ENCODE assay signal across 1 cellular context in genomic region chr10:44952779-44953231, GRCh38.
TF ChIP-seq lines count a peak whose summit lies in the region.

No MANE protein-coding gene starts in this region.

TF ChIP-seq in HepG2, 621 proteins besides CTCF, POLR2A, EP300 and RAD21 (continued from another document and continues in another):
- TF ChIP-seq, protein P1, sequence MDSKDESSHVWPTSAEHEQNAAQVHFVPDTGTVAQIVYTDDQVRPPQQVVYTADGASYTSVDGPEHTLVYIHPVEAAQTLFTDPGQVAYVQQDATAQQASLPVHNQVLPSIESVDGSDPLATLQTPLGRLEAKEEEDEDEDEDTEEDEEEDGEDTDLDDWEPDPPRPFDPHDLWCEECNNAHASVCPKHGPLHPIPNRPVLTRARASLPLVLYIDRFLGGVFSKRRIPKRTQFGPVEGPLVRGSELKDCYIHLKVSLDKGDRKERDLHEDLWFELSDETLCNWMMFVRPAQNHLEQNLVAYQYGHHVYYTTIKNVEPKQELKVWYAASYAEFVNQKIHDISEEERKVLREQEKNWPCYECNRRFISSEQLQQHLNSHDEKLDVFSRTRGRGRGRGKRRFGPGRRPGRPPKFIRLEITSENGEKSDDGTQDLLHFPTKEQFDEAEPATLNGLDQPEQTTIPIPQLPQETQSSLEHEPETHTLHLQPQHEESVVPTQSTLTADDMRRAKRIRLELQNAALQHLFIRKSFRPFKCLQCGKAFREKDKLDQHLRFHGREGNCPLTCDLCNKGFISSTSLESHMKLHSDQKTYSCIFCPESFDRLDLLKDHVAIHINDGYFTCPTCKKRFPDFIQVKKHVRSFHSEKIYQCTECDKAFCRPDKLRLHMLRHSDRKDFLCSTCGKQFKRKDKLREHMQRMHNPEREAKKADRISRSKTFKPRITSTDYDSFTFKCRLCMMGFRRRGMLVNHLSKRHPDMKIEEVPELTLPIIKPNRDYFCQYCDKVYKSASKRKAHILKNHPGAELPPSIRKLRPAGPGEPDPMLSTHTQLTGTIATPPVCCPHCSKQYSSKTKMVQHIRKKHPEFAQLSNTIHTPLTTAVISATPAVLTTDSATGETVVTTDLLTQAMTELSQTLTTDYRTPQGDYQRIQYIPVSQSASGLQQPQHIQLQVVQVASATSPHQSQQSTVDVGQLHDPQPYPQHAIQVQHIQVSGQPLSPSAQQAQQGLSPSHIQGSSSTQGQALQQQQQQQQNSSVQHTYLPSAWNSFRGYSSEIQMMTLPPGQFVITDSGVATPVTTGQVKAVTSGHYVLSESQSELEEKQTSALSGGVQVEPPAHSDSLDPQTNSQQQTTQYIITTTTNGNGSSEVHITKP (CRISPR knock-in tag; IDR thresholded peaks at IDR 0.05; ENCODE audit: low read depth) = no peak
- no peak for TF ChIP-seq MYPOP (CRISPR knock-in tag; IDR thresholded peaks at IDR 0.05)
- no peak for TF ChIP-seq ZC3H13 (CRISPR knock-in tag; IDR thresholded peaks at IDR 0.05)
- TF ChIP-seq JDP2 (CRISPR knock-in tag; IDR thresholded peaks at IDR 0.05; ENCODE audit: borderline replicate concordance) = no peak
- no peak for TF ChIP-seq SOX6 (IDR thresholded peaks at IDR 0.05)
- peak; percentile 29; the same call in 1 of the 2 replicates for TF ChIP-seq SOX6 (CRISPR knock-in tag; IDR thresholded peaks at IDR 0.05)
- no peak for TF ChIP-seq ZNF160 (CRISPR knock-in tag; IDR thresholded peaks at IDR 0.05)
- TF ChIP-seq, protein P2, sequence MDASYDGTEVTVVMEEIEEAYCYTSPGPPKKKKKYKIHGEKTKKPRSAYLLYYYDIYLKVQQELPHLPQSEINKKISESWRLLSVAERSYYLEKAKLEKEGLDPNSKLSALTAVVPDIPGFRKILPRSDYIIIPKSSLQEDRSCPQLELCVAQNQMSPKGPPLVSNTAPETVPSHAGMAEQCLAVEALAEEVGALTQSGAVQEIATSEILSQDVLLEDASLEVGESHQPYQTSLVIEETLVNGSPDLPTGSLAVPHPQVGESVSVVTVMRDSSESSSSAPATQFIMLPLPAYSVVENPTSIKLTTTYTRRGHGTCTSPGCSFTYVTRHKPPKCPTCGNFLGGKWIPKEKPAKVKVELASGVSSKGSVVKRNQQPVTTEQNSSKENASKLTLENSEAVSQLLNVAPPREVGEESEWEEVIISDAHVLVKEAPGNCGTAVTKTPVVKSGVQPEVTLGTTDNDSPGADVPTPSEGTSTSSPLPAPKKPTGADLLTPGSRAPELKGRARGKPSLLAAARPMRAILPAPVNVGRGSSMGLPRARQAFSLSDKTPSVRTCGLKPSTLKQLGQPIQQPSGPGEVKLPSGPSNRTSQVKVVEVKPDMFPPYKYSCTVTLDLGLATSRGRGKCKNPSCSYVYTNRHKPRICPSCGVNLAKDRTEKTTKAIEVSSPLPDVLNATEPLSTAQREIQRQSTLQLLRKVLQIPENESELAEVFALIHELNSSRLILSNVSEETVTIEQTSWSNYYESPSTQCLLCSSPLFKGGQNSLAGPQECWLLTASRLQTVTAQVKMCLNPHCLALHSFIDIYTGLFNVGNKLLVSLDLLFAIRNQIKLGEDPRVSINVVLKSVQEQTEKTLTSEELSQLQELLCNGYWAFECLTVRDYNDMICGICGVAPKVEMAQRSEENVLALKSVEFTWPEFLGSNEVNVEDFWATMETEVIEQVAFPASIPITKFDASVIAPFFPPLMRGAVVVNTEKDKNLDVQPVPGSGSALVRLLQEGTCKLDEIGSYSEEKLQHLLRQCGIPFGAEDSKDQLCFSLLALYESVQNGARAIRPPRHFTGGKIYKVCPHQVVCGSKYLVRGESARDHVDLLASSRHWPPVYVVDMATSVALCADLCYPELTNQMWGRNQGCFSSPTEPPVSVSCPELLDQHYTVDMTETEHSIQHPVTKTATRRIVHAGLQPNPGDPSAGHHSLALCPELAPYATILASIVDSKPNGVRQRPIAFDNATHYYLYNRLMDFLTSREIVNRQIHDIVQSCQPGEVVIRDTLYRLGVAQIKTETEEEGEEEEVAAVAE (CRISPR knock-in tag; IDR thresholded peaks at IDR 0.05; ENCODE audit: borderline replicate concordance) = no peak
- TF ChIP-seq ZNF354B (CRISPR knock-in tag; IDR thresholded peaks at IDR 0.05) = no peak
- TF ChIP-seq ZNF460 (CRISPR knock-in tag; IDR thresholded peaks at IDR 0.05; ENCODE audit: borderline replicate concordance) = no peak
- TF ChIP-seq ZNF850 (CRISPR knock-in tag; conservative IDR thresholded peaks at IDR 0.05) = no peak
- TF ChIP-seq CBX1 (IDR thresholded peaks at IDR 0.05; ENCODE audit: low read depth) = no peak
- no peak for TF ChIP-seq ZNF282 (IDR thresholded peaks at IDR 0.05; ENCODE audit: partially characterized antibody)
- no peak for TF ChIP-seq CREBL2 (CRISPR knock-in tag; IDR thresholded peaks at IDR 0.05; ENCODE audit: borderline replicate concordance)
- TF ChIP-seq NFIB (CRISPR knock-in tag; IDR thresholded peaks at IDR 0.05; ENCODE audit: borderline replicate concordance) = no peak
- no peak for TF ChIP-seq ZNF510 (CRISPR knock-in tag; IDR thresholded peaks at IDR 0.05; ENCODE audit: low read depth)
- TF ChIP-seq RFX3 (CRISPR knock-in tag; IDR thresholded peaks at IDR 0.05) = no peak
- TF ChIP-seq RBFOX2 (IDR thresholded peaks at IDR 0.05; ENCODE audit: low read depth, low read length) = no peak
- TF ChIP-seq, protein P3, sequence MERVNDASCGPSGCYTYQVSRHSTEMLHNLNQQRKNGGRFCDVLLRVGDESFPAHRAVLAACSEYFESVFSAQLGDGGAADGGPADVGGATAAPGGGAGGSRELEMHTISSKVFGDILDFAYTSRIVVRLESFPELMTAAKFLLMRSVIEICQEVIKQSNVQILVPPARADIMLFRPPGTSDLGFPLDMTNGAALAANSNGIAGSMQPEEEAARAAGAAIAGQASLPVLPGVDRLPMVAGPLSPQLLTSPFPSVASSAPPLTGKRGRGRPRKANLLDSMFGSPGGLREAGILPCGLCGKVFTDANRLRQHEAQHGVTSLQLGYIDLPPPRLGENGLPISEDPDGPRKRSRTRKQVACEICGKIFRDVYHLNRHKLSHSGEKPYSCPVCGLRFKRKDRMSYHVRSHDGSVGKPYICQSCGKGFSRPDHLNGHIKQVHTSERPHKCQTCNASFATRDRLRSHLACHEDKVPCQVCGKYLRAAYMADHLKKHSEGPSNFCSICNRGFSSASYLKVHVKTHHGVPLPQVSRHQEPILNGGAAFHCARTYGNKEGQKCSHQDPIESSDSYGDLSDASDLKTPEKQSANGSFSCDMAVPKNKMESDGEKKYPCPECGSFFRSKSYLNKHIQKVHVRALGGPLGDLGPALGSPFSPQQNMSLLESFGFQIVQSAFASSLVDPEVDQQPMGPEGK (CRISPR knock-in tag; IDR thresholded peaks at IDR 0.05) = peak; percentile 81
- TF ChIP-seq ZNF546 (CRISPR knock-in tag; conservative IDR thresholded peaks at IDR 0.05) = no peak
- TF ChIP-seq TCF7L2 (IDR thresholded peaks at IDR 0.05; ENCODE audit: low read depth, low read length) = no peak
- no peak for TF ChIP-seq SRSF4 (IDR thresholded peaks at IDR 0.05; ENCODE audit: low read depth, low read length, poor library complexity, severe bottlenecking)
- TF ChIP-seq KDM5B (CRISPR knock-in tag; IDR thresholded peaks at IDR 0.05; ENCODE audit: borderline replicate concordance) = no peak
- TF ChIP-seq, protein P4, sequence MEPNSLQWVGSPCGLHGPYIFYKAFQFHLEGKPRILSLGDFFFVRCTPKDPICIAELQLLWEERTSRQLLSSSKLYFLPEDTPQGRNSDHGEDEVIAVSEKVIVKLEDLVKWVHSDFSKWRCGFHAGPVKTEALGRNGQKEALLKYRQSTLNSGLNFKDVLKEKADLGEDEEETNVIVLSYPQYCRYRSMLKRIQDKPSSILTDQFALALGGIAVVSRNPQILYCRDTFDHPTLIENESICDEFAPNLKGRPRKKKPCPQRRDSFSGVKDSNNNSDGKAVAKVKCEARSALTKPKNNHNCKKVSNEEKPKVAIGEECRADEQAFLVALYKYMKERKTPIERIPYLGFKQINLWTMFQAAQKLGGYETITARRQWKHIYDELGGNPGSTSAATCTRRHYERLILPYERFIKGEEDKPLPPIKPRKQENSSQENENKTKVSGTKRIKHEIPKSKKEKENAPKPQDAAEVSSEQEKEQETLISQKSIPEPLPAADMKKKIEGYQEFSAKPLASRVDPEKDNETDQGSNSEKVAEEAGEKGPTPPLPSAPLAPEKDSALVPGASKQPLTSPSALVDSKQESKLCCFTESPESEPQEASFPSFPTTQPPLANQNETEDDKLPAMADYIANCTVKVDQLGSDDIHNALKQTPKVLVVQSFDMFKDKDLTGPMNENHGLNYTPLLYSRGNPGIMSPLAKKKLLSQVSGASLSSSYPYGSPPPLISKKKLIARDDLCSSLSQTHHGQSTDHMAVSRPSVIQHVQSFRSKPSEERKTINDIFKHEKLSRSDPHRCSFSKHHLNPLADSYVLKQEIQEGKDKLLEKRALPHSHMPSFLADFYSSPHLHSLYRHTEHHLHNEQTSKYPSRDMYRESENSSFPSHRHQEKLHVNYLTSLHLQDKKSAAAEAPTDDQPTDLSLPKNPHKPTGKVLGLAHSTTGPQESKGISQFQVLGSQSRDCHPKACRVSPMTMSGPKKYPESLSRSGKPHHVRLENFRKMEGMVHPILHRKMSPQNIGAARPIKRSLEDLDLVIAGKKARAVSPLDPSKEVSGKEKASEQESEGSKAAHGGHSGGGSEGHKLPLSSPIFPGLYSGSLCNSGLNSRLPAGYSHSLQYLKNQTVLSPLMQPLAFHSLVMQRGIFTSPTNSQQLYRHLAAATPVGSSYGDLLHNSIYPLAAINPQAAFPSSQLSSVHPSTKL (CRISPR knock-in tag; IDR thresholded peaks at IDR 0.05) = peak; percentile 71
- no peak for TF ChIP-seq SALL2 (CRISPR knock-in tag; IDR thresholded peaks at IDR 0.05)
- no peak for TF ChIP-seq TCF12 (IDR thresholded peaks at IDR 0.05)
- TF ChIP-seq TCF12 (CRISPR knock-in tag; IDR thresholded peaks at IDR 0.05) = no peak
- TF ChIP-seq ATF2 (CRISPR knock-in tag; IDR thresholded peaks at IDR 0.05) = no peak
- TF ChIP-seq ZNF878 (CRISPR knock-in tag; IDR thresholded peaks at IDR 0.05) = no peak
- TF ChIP-seq ZNF775 (CRISPR knock-in tag; IDR thresholded peaks at IDR 0.05; ENCODE audit: borderline replicate concordance) = no peak
- no peak for TF ChIP-seq ATM (IDR thresholded peaks at IDR 0.05; ENCODE audit: borderline replicate concordance)
- TF ChIP-seq MBD4 (IDR thresholded peaks at IDR 0.05; ENCODE audit: borderline replicate concordance, low read length) = no peak
- TF ChIP-seq MBNL3 (CRISPR knock-in tag; conservative IDR thresholded peaks at IDR 0.05) = no peak
- TF ChIP-seq, protein P5, sequence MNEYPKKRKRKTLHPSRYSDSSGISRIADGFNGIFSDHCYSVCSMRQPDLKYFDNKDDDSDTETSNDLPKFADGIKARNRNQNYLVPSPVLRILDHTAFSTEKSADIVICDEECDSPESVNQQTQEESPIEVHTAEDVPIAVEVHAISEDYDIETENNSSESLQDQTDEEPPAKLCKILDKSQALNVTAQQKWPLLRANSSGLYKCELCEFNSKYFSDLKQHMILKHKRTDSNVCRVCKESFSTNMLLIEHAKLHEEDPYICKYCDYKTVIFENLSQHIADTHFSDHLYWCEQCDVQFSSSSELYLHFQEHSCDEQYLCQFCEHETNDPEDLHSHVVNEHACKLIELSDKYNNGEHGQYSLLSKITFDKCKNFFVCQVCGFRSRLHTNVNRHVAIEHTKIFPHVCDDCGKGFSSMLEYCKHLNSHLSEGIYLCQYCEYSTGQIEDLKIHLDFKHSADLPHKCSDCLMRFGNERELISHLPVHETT (CRISPR knock-in tag; conservative IDR thresholded peaks at IDR 0.05) = no peak
- TF ChIP-seq GABPA (IDR thresholded peaks at IDR 0.05; ENCODE audit: low read depth, low read length) = no peak
- no peak for TF ChIP-seq GABPA (CRISPR knock-in tag; IDR thresholded peaks at IDR 0.05; ENCODE audit: low read depth)
- no peak for TF ChIP-seq HIVEP1 (CRISPR knock-in tag; IDR thresholded peaks at IDR 0.05)
- no peak for TF ChIP-seq ZNF136 (CRISPR knock-in tag; IDR thresholded peaks at IDR 0.05; ENCODE audit: low read depth)
- TF ChIP-seq, protein P6, sequence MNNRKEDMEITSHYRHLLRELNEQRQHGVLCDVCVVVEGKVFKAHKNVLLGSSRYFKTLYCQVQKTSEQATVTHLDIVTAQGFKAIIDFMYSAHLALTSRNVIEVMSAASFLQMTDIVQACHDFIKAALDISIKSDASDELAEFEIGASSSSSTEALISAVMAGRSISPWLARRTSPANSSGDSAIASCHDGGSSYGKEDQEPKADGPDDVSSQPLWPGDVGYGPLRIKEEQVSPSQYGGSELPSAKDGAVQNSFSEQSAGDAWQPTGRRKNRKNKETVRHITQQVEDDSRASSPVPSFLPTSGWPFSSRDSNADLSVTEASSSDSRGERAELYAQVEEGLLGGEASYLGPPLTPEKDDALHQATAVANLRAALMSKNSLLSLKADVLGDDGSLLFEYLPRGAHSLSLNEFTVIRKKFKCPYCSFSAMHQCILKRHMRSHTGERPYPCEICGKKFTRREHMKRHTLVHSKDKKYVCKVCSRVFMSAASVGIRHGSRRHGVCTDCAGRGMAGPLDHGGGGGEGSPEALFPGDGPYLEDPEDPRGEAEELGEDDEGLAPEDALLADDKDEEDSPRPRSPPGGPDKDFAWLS (CRISPR knock-in tag; IDR thresholded peaks at IDR 0.05; ENCODE audit: borderline replicate concordance) = no peak
- TF ChIP-seq ZC3H4 (CRISPR knock-in tag; IDR thresholded peaks at IDR 0.05; ENCODE audit: borderline replicate concordance) = no peak
- no peak for TF ChIP-seq STAG1 (CRISPR knock-in tag; IDR thresholded peaks at IDR 0.05)
